In the genomic region with DNA sequence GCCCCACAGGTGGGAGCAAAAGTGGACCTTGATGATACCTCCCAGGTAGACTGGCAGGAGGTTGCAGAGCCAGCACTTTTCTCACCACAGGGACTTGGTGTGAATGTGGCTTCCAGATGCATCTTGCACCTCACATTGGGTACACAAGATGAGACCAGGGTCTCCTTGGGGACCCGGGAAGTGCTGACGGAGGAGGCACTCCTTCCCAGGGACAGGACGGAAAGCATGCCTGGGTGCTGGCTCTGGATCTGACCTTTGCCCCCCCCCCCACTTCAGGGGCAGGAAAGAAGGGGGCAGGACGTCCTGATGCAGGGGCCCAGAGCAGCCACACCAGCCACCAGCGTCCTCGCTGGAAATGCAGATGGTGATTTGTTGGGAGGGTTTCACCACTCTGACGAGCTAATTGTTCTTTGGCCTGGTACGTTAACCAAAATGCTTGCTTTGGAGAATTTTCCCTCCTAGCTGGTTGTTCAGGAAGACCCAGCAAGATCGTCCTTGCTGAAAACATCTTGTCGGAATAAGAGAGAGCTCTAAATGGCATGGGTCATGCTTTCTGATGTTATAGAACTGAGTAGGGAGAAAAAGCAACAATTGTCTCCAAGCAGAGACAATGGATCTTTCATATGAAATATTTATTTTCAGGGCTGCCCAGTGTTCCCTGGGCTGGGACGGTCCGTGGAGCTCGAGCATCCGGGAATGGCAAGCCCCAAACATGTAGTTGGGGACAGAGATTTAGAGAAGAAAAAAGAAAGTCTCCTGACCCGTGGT, we compare ENCODE assay signal across 1 cellular context.
TF ChIP-seq lines count a peak whose summit lies in the region.

No MANE protein-coding gene starts in this region.

TF ChIP-seq in SK-N-SH, 30 proteins besides CTCF, POLR2A, EP300 and RAD21 (continued from another document):
- TF ChIP-seq GATA2 (CRISPR knock-in tag; IDR thresholded peaks at IDR 0.05) (no peak), MXI1 (IDR thresholded peaks at IDR 0.05; ENCODE audit: low read depth, low read length) (0 out of 2 replicates have a peak, but pooled peaks have one; percentile 12), GABPA (IDR thresholded peaks at IDR 0.05; ENCODE audit: low read depth) (no peak), SIN3A (IDR thresholded peaks at IDR 0.05; ENCODE audit: borderline replicate concordance, low read depth, low read length) (peak; percentile 24; the same call in 1 of the 2 replicates), FOSL2 (IDR thresholded peaks at IDR 0.05; ENCODE audit: borderline replicate concordance, low read depth) (no peak), TEAD4 (IDR thresholded peaks at IDR 0.05; ENCODE audit: borderline replicate concordance, insufficient read depth) (no peak), TAF1 (IDR thresholded peaks at IDR 0.05; ENCODE audit: borderline replicate concordance, low read depth, low read length) (0 out of 2 replicates have a peak, but pooled peaks have one; percentile 4), RFX5 (IDR thresholded peaks at IDR 0.05; ENCODE audit: low read length) (no peak), FOXM1 (IDR thresholded peaks at IDR 0.05; ENCODE audit: low read depth) (no peak)
- TF ChIP-seq, protein P1, sequence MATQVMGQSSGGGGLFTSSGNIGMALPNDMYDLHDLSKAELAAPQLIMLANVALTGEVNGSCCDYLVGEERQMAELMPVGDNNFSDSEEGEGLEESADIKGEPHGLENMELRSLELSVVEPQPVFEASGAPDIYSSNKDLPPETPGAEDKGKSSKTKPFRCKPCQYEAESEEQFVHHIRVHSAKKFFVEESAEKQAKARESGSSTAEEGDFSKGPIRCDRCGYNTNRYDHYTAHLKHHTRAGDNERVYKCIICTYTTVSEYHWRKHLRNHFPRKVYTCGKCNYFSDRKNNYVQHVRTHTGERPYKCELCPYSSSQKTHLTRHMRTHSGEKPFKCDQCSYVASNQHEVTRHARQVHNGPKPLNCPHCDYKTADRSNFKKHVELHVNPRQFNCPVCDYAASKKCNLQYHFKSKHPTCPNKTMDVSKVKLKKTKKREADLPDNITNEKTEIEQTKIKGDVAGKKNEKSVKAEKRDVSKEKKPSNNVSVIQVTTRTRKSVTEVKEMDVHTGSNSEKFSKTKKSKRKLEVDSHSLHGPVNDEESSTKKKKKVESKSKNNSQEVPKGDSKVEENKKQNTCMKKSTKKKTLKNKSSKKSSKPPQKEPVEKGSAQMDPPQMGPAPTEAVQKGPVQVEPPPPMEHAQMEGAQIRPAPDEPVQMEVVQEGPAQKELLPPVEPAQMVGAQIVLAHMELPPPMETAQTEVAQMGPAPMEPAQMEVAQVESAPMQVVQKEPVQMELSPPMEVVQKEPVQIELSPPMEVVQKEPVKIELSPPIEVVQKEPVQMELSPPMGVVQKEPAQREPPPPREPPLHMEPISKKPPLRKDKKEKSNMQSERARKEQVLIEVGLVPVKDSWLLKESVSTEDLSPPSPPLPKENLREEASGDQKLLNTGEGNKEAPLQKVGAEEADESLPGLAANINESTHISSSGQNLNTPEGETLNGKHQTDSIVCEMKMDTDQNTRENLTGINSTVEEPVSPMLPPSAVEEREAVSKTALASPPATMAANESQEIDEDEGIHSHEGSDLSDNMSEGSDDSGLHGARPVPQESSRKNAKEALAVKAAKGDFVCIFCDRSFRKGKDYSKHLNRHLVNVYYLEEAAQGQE (IDR thresholded peaks at IDR 0.05; ENCODE audit: low read depth, low read length): no peak
- TF ChIP-seq, protein P2, sequence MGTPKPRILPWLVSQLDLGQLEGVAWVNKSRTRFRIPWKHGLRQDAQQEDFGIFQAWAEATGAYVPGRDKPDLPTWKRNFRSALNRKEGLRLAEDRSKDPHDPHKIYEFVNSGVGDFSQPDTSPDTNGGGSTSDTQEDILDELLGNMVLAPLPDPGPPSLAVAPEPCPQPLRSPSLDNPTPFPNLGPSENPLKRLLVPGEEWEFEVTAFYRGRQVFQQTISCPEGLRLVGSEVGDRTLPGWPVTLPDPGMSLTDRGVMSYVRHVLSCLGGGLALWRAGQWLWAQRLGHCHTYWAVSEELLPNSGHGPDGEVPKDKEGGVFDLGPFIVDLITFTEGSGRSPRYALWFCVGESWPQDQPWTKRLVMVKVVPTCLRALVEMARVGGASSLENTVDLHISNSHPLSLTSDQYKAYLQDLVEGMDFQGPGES (IDR thresholded peaks at IDR 0.05; ENCODE audit: low read depth, low read length): no peak
- TF ChIP-seq, protein P3, sequence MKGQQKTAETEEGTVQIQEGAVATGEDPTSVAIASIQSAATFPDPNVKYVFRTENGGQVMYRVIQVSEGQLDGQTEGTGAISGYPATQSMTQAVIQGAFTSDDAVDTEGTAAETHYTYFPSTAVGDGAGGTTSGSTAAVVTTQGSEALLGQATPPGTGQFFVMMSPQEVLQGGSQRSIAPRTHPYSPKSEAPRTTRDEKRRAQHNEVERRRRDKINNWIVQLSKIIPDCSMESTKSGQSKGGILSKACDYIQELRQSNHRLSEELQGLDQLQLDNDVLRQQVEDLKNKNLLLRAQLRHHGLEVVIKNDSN (IDR thresholded peaks at IDR 0.05; ENCODE audit: borderline replicate concordance, low read depth): no peak
- TF ChIP-seq, protein P4, sequence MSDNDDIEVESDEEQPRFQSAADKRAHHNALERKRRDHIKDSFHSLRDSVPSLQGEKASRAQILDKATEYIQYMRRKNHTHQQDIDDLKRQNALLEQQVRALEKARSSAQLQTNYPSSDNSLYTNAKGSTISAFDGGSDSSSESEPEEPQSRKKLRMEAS (IDR thresholded peaks at IDR 0.05; ENCODE audit: low read depth): no peak
TF ChIP-seq in SK-N-SH: peak in this region for 4.
